ENCODE assay signal across 1 cellular context in the genomic region with DNA sequence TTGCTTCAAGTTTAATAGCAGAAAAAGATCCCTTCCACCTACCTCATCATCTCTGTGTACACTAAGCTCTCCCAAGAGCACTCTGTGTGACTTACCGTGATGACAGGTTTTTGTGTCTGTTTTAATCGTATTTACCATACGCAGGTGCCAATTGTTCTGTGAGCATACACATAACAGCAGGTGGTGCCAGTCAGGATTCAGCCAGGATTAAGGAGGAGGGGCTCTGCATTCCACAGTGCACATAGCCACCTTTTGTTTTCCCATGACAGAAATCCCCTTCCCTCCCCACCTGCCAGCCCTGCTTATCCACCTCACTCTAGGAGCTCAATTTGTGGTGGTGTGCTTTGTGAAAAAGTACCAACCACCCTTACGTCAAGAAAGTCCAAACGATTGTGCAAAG.
TF ChIP-seq lines count a peak whose summit lies in the region.

No MANE protein-coding gene starts in this region.

TF ChIP-seq in HepG2, 621 proteins besides CTCF, POLR2A, EP300 and RAD21 (continued from another document):
- TF ChIP-seq ZNF580 (CRISPR knock-in tag; IDR thresholded peaks at IDR 0.05; ENCODE audit: borderline replicate concordance, low read depth), result no peak
- no peak for TF ChIP-seq EEA1 (CRISPR knock-in tag; IDR thresholded peaks at IDR 0.05; ENCODE audit: borderline replicate concordance)
- TF ChIP-seq ZNF577 (CRISPR knock-in tag; IDR thresholded peaks at IDR 0.05; ENCODE audit: borderline replicate concordance, low read depth), result no peak
